ENCODE assay signal across 8 cellular contexts in the genomic region with DNA sequence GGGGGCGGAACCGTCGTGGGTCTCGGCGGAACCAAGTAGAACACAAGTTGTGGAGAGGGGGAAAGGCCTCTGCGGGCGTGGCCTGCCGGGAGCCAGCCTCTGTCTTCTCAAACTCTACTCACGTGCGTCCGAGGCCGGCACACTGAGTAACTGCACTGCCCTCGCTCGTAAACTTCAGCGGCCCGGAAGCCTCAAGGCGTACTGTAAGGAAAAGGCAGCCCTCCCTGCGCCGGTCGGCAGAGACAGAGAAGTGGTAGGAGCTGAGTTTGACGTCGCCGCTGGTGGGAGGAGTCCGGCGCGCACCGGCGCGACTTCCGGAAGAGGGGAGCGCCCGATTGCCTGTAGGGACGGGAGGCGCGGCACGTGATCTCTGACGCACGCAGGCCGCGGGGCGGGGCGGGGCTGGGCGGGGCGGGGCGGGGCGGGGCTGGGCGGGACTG. TPM values are rescaled to one million over a fixed set of nuclear protein-coding genes. Genes with fewer than 3 reads are reported as not detected.
DNase-seq lines count a peak whose midpoint lies in the region; ATAC-seq and TF ChIP-seq lines count a peak whose summit lies in the region.

Gene FBXO33 (minus strand): TSS at position 255 of the 440 bp plus-strand sequence. CDS start 271 bp downstream, outside the sequence.

- whole genome bisulfite sequencing in spleen, 5 donors, result 0 to 3% (median 0%) methylated on average over 5 to 47 of the region's 47 CpGs

- peak within 1 kb of the TSS; percentile 89 for H3K4me3 ChIP-seq in AG04449 (ENCODE audit: low read depth, low read length)
- peak within 1 kb of the TSS; percentile 59 to 97 (median 87) for H3K4me3 ChIP-seq in spleen

- TF ChIP-seq POLR2A in spleen (IDR thresholded peaks at IDR 0.05), result peak in 1 of 3 donors; percentile 50

- ATAC-seq in GM19023 (IDR thresholded peaks at IDR 0.05; ENCODE audit: unreplicated experiment) (peak; percentile 86), HG03280 (IDR thresholded peaks at IDR 0.05; ENCODE audit: unreplicated experiment) (peak; percentile 83)

- H3K9me3 ChIP-seq in spleen, result no peaks in the 10 kb centered on the region

- H3K36me3 ChIP-seq in spleen, result no peaks in the 10 kb centered on the region

- peak; percentile 74 for DNase-seq in AG04449 (ENCODE audit: low read depth, low spot score)
- peak; percentile 93 for DNase-seq in NCI-H345 (lab: John Stamatoyannopoulos, UW)
- DNase-seq in activated CD4-positive, CD25-positive, alpha-beta regulatory T cell (lab: John Stamatoyannopoulos, UW), result peak; percentile 85 to 93 (median 91)
- DNase-seq in caudate nucleus (lab: John Stamatoyannopoulos, UW), result peak; percentile 70 to 99 (median 96)
- peak; percentile 93 for DNase-seq in inferior parietal cortex (ENCODE audit: extremely low spot score)
- peak; percentile 99 for DNase-seq in spleen

- no peak for TF ChIP-seq CTCF in AG04449 (IDR thresholded peaks at IDR 0.05; ENCODE audit: insufficient read depth, low read length, missing control alignments)
- peak in 1 of 11 experiments; percentile 25 for TF ChIP-seq CTCF in spleen (IDR thresholded peaks at IDR 0.05 in 8 of 11, conservative IDR thresholded peaks at IDR 0.05 in 3 of 11)

- H3K27ac ChIP-seq in caudate nucleus (ENCODE audit: low read depth, low read length) (peak within 1 kb of the TSS; percentile 100), spleen (peak within 1 kb of the TSS; percentile 97 to 100 (median 99))

- POLR2A ChIA-PET in AG04449 (lab: Yijun Ruan, JAX), result interaction anchor here (0.6 to 2.3 kb wide), 5 partner anchors 15 to 329 kb away, joined by 3 to 19 read pairs (median 3); partner anchors contain the start of genes SEC23A and TRAPPC6B

- CTCF ChIA-PET in AG04449 (lab: Yijun Ruan, JAX), result interaction anchor here (1.0 kb wide), 1 partner anchor 201 kb away, joined by 4 read pairs; no protein-coding TSS in a partner anchor

- peaks cover 28 to 52% (median 45%) of the 10 kb centered on the region in 6 donors for H3K4me1 ChIP-seq in spleen

- no peaks in the 10 kb centered on the region for H3K27me3 ChIP-seq in spleen (replicated peaks in 1 of 7)

- intact Hi-C loops in spleen (cut with DNase I; ENCODE audit: low total_unique reads), result loop anchor here (5.0 to 10.0 kb wide), 2 partner anchors 255 to 327 kb away; partner anchors contain the start of genes PNN and SEC23A

RNA-seq across cellular contexts. Expression of gene FBXO33, which starts in this region (rescaled TPM):
- 10 to 100 TPM; 11.2 to 24.1 (median 16.2) TPM for total RNA-seq in spleen
- 1 to 10 TPM; 6.0 to 7.0 (median 6.9) TPM for polyA plus RNA-seq in spleen

Comparison
In these comparisons a context has a peak if more than half of its experiments do, and no peak if none do; other contexts are left out.
1. Peak in every context shown above with its lines: DNase-seq, ATAC-seq, H3K4me3 ChIP-seq and H3K27ac ChIP-seq.